Comparison of ENCODE assay signal across 8 cellular contexts in genomic region chr3:152270145-152270870, GRCh38. TPM values are rescaled to one million over a fixed set of nuclear protein-coding genes. Genes with fewer than 3 reads are reported as not detected.
DNase-seq lines count a peak whose midpoint lies in the region; ATAC-seq and TF ChIP-seq lines count a peak whose summit lies in the region.

No MANE protein-coding gene starts in this region.

- no peaks in the 10 kb centered on the region for H3K9me3 Mint-ChIP-seq in Caco-2 (ENCODE audit: unreplicated experiment)

- WGBS in adrenal gland, 4 donors, result 0 to 1% (median 0%) methylated on average over 9 of the region's 9 CpGs

- peak overlapping the region; percentile 94 for H3K4me3 ChIP-seq in Caco-2 (ENCODE audit: low read depth, low read length)
- H3K4me3 ChIP-seq in MG63, result peak overlapping the region; percentile 75
- H3K4me3 ChIP-seq in adrenal gland, result peak overlapping the region; percentile 71 to 93 (median 86)
- peak overlapping the region; percentile 96 for H3K4me3 ChIP-seq in iPS-20b (ENCODE audit: low read length)

- H3K27ac ChIP-seq in adrenal gland, result peak overlapping the region; percentile 81 to 98 (median 96)
- no peak overlapping the region for H3K27ac ChIP-seq in iPS-20b (ENCODE audit: low read length)

- H3K36me3 ChIP-seq in Caco-2 (ENCODE audit: control insufficient read depth, insufficient read depth, low read length) (no peaks in the 10 kb centered on the region), MG63 (peaks cover 63% of the 10 kb centered on the region), adrenal gland (replicated peaks in 1 of 2) (no peaks in the 10 kb centered on the region), iPS-20b (ENCODE audit: insufficient read depth, low read depth, low read length) (no peaks in the 10 kb centered on the region)

- peak overlapping the region; percentile 87; the same call in 1 of the 2 replicates for H3K9ac ChIP-seq in iPS-20b (ENCODE audit: low read depth, low read length)

- no peaks in the 10 kb centered on the region for H3K27me3 ChIP-seq in Caco-2 (replicated peaks; ENCODE audit: control insufficient read depth, insufficient read depth, low read length)
- H3K27me3 ChIP-seq in MG63, result no peaks in the 10 kb centered on the region
- H3K27me3 ChIP-seq in adrenal gland, result no peaks in the 10 kb centered on the region
- peaks cover 28% of the 10 kb centered on the region for H3K27me3 ChIP-seq in iPS-20b (ENCODE audit: insufficient read depth, low read length)

- no TSS peak for BruUV-seq in Caco-2 (replicated peaks; lab: Mats Ljungman, UMichigan)

- no peak for ATAC-seq in stimulated activated naive CD8-positive, alpha-beta T cell treated with anti-CD3 and anti-CD28 coated beads, Interleukin-15, Interleukin-2, amounts not matched to agents 100 U/mL and 50 U/mL, for 24 hours
- ATAC-seq in HG03354 (IDR thresholded peaks at IDR 0.05; ENCODE audit: poor library complexity, severe bottlenecking, unreplicated experiment) (no peak), HG03378 (IDR thresholded peaks at IDR 0.05; ENCODE audit: unreplicated experiment) (no peak)

- H3K4me3 Mint-ChIP-seq in Caco-2 (ENCODE audit: unreplicated experiment), result peak overlapping the region; percentile 91

- H3K4me1 ChIP-seq in Caco-2 (peaks cover 42% of the 10 kb centered on the region), adrenal gland (replicated peaks in 1 of 2) (peaks cover 13 to 68% of the 10 kb centered on the region in 2 donors), iPS-20b (ENCODE audit: insufficient read depth, low read length) (peaks cover 18% of the 10 kb centered on the region)

- DNase-seq in Caco-2 (peak in 1 of 2 experiments; percentile 10), MG63 (no peak), adrenal gland (no peak), NCI-H2081 treated with DMSO at 0.1 percent for 48 hours (lab: John Stamatoyannopoulos, UW) (no peak)
- DNase-seq in stimulated activated naive CD8-positive, alpha-beta T cell treated with anti-CD3 and anti-CD28 coated beads, Interleukin-15, Interleukin-2, amounts not matched to agents 100 U/mL and 50 U/mL, for 24 hours, result peak; percentile 25

- H3K27me3 Mint-ChIP-seq in Caco-2 (ENCODE audit: insufficient read depth, unreplicated experiment), result no peaks in the 10 kb centered on the region

- intact Hi-C loops in Caco-2 (cut with micrococcal nuclease; ENCODE audit: unreplicated experiment), result loop anchor here (1.0 kb wide), 1 partner anchor 38 kb away; no protein-coding TSS in a partner anchor
- intact Hi-C loops in adrenal gland (cut with DNase I), result no loop called here

- peaks cover 41% of the 10 kb centered on the region for H3K4me1 Mint-ChIP-seq in Caco-2 (ENCODE audit: low read depth, unreplicated experiment)

- H3K36me3 Mint-ChIP-seq in Caco-2 (ENCODE audit: insufficient read depth, unreplicated experiment), result peaks cover 19% of the 10 kb centered on the region

- peak overlapping the region; percentile 56 for H3K27ac Mint-ChIP-seq in Caco-2 (ENCODE audit: unreplicated experiment)

- CTCF ChIA-PET in Caco-2 (lab: Charles Lee), result no interaction called here

- POLR2A ChIA-PET in Caco-2 (lab: Charles Lee), result no interaction called here

- no peaks in the 10 kb centered on the region for H3K9me3 ChIP-seq in Caco-2
- H3K9me3 ChIP-seq in MG63, result no peaks in the 10 kb centered on the region
- H3K9me3 ChIP-seq in adrenal gland (replicated peaks in 1 of 3), result no peaks in the 10 kb centered on the region
- H3K9me3 ChIP-seq in iPS-20b (ENCODE audit: insufficient read depth, low read depth, low read length), result no peaks in the 10 kb centered on the region

- no peak for TF ChIP-seq POLR2A in adrenal gland (IDR thresholded peaks at IDR 0.05)

- TF ChIP-seq CTCF in Caco-2 (IDR thresholded peaks at IDR 0.05; ENCODE audit: insufficient read depth in 1 of 2, low read depth in 1 of 2, low read length in 1 of 2, severe bottlenecking in 1 of 2, unreplicated experiment in 1 of 2), result no peak
- no peak for TF ChIP-seq CTCF in adrenal gland (IDR thresholded peaks at IDR 0.05)

RNA-seq across cellular contexts. Expression of gene MBNL1, which starts 1.6 kb away (rescaled TPM):
- total RNA-seq in Caco-2 (2022), result 67.1 and 68.6 TPM in 2 replicates
- 171 and 176 TPM in 2 replicates for total RNA-seq in MG63 (2014; rRNA removed; shearing (Covaris generic); ENCODE audit: low replicate concordance)
- 100 to 1,000 TPM in 6 of 8 donors, 10 to 100 TPM in 2; 85.5 to 252 (median 149) TPM for total RNA-seq in adrenal gland
- 10 to 100 TPM; 30.6 to 63.8 (median 36.2) TPM for polyA plus RNA-seq in adrenal gland
